ENCODE assay signal across 1 cellular context in genomic region chr1:111516008-111516535, GRCh38.
TF ChIP-seq lines count a peak whose summit lies in the region.

No MANE protein-coding gene starts in this region.

TF ChIP-seq in SK-N-SH, 30 proteins besides CTCF, POLR2A, EP300 and RAD21 (continued from another document):
- no peak for TF ChIP-seq ZBTB33 (IDR thresholded peaks at IDR 0.05; ENCODE audit: borderline replicate concordance, low read depth)
